Comparison of ENCODE assay signal across 11 cellular contexts in genomic region chr9:33153666-33154065, GRCh38. TPM values are rescaled to one million over a fixed set of nuclear protein-coding genes. Genes with fewer than 3 reads are reported as not detected.
DNase-seq lines count a peak whose midpoint lies in the region; ATAC-seq and TF ChIP-seq lines count a peak whose summit lies in the region.
"Had no signal": no experiment of that assay in that cellular context is flagged by ENCODE, and none has a peak within 500 bp of the region (broad histone marks: within the 10 kb centered on the region; RNA-seq: fewer than 3 reads in every experiment).

No MANE protein-coding gene starts in this region.

- H3K36me3 Mint-ChIP-seq in CD4-positive, alpha-beta T cell (ENCODE audit: low read depth) = no peaks in the 10 kb centered on the region

- intact Hi-C loops in CD4-positive, alpha-beta T cell (cut with DNase I, micrococcal nuclease) = no loop called here
- intact Hi-C loops in colonic mucosa (cut with DNase I) = no loop called here

- no peak for TF ChIP-seq CTCF in CD4-positive, alpha-beta T cell (IDR thresholded peaks at IDR 0.05)
- TF ChIP-seq CTCF in colonic mucosa (IDR thresholded peaks at IDR 0.05) (no peak), GM10266 (IDR thresholded peaks at IDR 0.05; ENCODE audit: control insufficient read depth, insufficient read depth, low read depth, missing control alignments) (no peak)

- peak overlapping the region; percentile 87 for H3K27ac Mint-ChIP-seq in CD4-positive, alpha-beta T cell

- H3K9ac ChIP-seq in colonic mucosa (ENCODE audit: low read depth in 2 of 2, low read length in 2 of 2) = no peak overlapping the region

- no peaks in the 10 kb centered on the region for H3K27me3 ChIP-seq in CD4-positive, alpha-beta T cell (ENCODE audit: control insufficient read depth, insufficient read depth, low read length)
- H3K27me3 ChIP-seq in colonic mucosa = no peaks in the 10 kb centered on the region
- H3K27me3 ChIP-seq: right lobe of liver had no signal

- H3K27ac ChIP-seq in CD4-positive, alpha-beta T cell (ENCODE audit: low read depth, low read length) = no peak overlapping the region
- H3K27ac ChIP-seq in colonic mucosa = peak overlapping the region; percentile 1

- POLR2A ChIA-PET in CD4-positive, alpha-beta T cell (lab: Charles Lee) = no interaction called here

- ATAC-seq in CD4-positive, alpha-beta T cell (ENCODE audit: poor library complexity) = no peak
- ATAC-seq in GM19351 (IDR thresholded peaks at IDR 0.05; ENCODE audit: unreplicated experiment) (peak; percentile 45), HG02840 (IDR thresholded peaks at IDR 0.05; ENCODE audit: low FRiP score, unreplicated experiment) (no peak)
- ATAC-seq: right lobe of liver had no signal

- H3K4me3 Mint-ChIP-seq in CD4-positive, alpha-beta T cell = peak overlapping the region; percentile 43

- peaks cover 18% of the 10 kb centered on the region for H3K4me1 ChIP-seq in colonic mucosa

- H3K9me3 ChIP-seq in CD4-positive, alpha-beta T cell (ENCODE audit: control insufficient read depth, low read length) = no peaks in the 10 kb centered on the region
- H3K9me3 ChIP-seq in colonic mucosa = no peaks in the 10 kb centered on the region
- H3K9me3 ChIP-seq: right lobe of liver had no signal

- no peaks in the 10 kb centered on the region for H3K27me3 Mint-ChIP-seq in CD4-positive, alpha-beta T cell

- peaks cover 5% of the 10 kb centered on the region for H3K9me3 Mint-ChIP-seq in CD4-positive, alpha-beta T cell

- H3K36me3 ChIP-seq in colonic mucosa = no peaks in the 10 kb centered on the region
- H3K36me3 ChIP-seq: right lobe of liver had no signal

- H3K4me3 ChIP-seq in colonic mucosa = no peak overlapping the region
- H3K4me3 ChIP-seq: right lobe of liver had no signal

- peaks cover 73% of the 10 kb centered on the region for H3K4me1 Mint-ChIP-seq in CD4-positive, alpha-beta T cell (ENCODE audit: low read depth)

- CTCF ChIA-PET in CD4-positive, alpha-beta T cell (lab: Charles Lee) = no interaction called here

- no peak for DNase-seq in CD4-positive, alpha-beta T cell
- DNase-seq in Kasumi-1 (lab: John Stamatoyannopoulos, UW) (peak; percentile 45 to 53), colonic mucosa (no peak), NCI-H128 (lab: John Stamatoyannopoulos, UW; ENCODE audit: unreplicated experiment) (no peak), GM10266 (ENCODE audit: extremely low spot score) (no peak), DMS153 (lab: John Stamatoyannopoulos, UW) (no peak)
- DNase-seq: islet precursor cell; right lobe of liver; stimulated activated naive CD4-positive, alpha-beta T cell treated with Interleukin-2 at 50 U/mL for 16 hours had no signal

RNA-seq across cellular contexts. Expression of gene B4GALT1, which starts 13.5 kb away (rescaled TPM):
- 10 to 100 TPM; 74.7 to 77.0 TPM for total RNA-seq in CD4-positive, alpha-beta T cell
- total RNA-seq in colonic mucosa = 10 to 100 TPM; 76.9 to 78.7 TPM

Comparison
In these comparisons a context has a peak if more than half of its experiments do, and no peak if none do; other contexts are left out.
1. DNase-seq: peak in Kasumi-1 (2 of 2); none in CD4-positive, alpha-beta T cell (0 of 10), colonic mucosa (single experiment), NCI-H128 (single experiment), GM10266 (single experiment) and DMS153 (single experiment).